ENCODE assay signal across 22 cellular contexts in genomic region chrX:130190801-130191200, GRCh38. TPM values are rescaled to one million over a fixed set of nuclear protein-coding genes. Genes with fewer than 3 reads are reported as not detected.
"Had no signal": no experiment of that assay in that cellular context is flagged by ENCODE, and none has a peak within 500 bp of the region (broad histone marks: within the 10 kb centered on the region; RNA-seq: fewer than 3 reads in every experiment).

No MANE protein-coding gene starts in this region.

- H3K4me1 ChIP-seq: colonic mucosa, esophagus muscularis mucosa, gastrocnemius medialis, gastroesophageal sphincter, heart left ventricle, heart right ventricle had no signal

- ATAC-seq: effector memory CD8-positive, alpha-beta T cell; esophagus mucosa; gastrocnemius medialis; gastroesophageal sphincter; heart right ventricle had no signal

- H3K36me3 ChIP-seq: colonic mucosa, esophagus muscularis mucosa, esophagus squamous epithelium, gastrocnemius medialis, gastroesophageal sphincter, heart left ventricle, heart right ventricle had no signal

- H3K27ac ChIP-seq: colonic mucosa, coronary artery, dorsolateral prefrontal cortex, epithelial cell of prostate, esophagus muscularis mucosa, esophagus squamous epithelium, gastrocnemius medialis, gastroesophageal sphincter, heart left ventricle, heart right ventricle had no signal

- H3K4me3 ChIP-seq: colonic mucosa, coronary artery, dorsolateral prefrontal cortex, esophagus muscularis mucosa, esophagus squamous epithelium, gastrocnemius medialis, gastroesophageal sphincter, heart left ventricle, heart right ventricle had no signal

- H3K27me3 ChIP-seq: colonic mucosa, esophagus muscularis mucosa, esophagus squamous epithelium, gastrocnemius medialis, gastroesophageal sphincter, heart right ventricle had no signal

- H3K9me3 ChIP-seq: colonic mucosa, esophagus muscularis mucosa, esophagus squamous epithelium, gastrocnemius medialis, gastroesophageal sphincter, heart left ventricle, heart right ventricle had no signal

- DNase-seq: cerebellar nuclear complex; colonic mucosa; cortex of kidney; dermis blood vessel endothelial cell; effector memory CD4-positive, alpha-beta T cell; effector memory CD8-positive, alpha-beta T cell; endodermal cell; erythroblast; esophagus squamous epithelium; foreskin fibroblast; foreskin melanocyte; gastrocnemius medialis; glutamatergic neuron; head of caudate nucleus; heart left ventricle; heart right ventricle had no signal

RNA-seq across cellular contexts. Expression of gene RAB33A, which starts 19.0 kb away (rescaled TPM):
- total RNA-seq: endodermal cell, gastrocnemius medialis had no signal
